Comparison of ENCODE assay signal across 10 cellular contexts in genomic region chr5:132776932-132777208, GRCh38. TPM values are rescaled to one million over a fixed set of nuclear protein-coding genes. Genes with fewer than 3 reads are reported as not detected.
A peak's percentile ranks its signal among the peaks of the same experiment; 100 is the strongest.
DNase-seq lines count a peak whose midpoint lies in the region; ATAC-seq and TF ChIP-seq lines count a peak whose summit lies in the region.
"Had no signal": no experiment of that assay in that cellular context is flagged by ENCODE, and none has a peak within 500 bp of the region (broad histone marks: within the 10 kb centered on the region; RNA-seq: fewer than 3 reads in every experiment).

No MANE protein-coding gene starts in this region.

- peak overlapping the region; percentile 81 for H3K4me2 ChIP-seq in PC-9

- TF ChIP-seq CTCF in GM12865 (IDR thresholded peaks at IDR 0.05; ENCODE audit: insufficient read depth, low read depth, low read length, missing control alignments) (no peak), PC-9 (conservative IDR thresholded peaks at IDR 0.05) (no peak), fibroblast of mammary gland (conservative IDR thresholded peaks at IDR 0.05; ENCODE audit: control insufficient read depth, insufficient read depth, low read depth, low read length) (no peak), sigmoid colon (IDR thresholded peaks at IDR 0.05) (no peak)

- no peak for TF ChIP-seq POLR2A in sigmoid colon (IDR thresholded peaks at IDR 0.05)

- H4K20me1 ChIP-seq in PC-9 (ENCODE audit: insufficient read depth) = no peaks in the 10 kb centered on the region

- H3K9me2 ChIP-seq in PC-9 (ENCODE audit: insufficient read depth) = no peaks in the 10 kb centered on the region

- H2AFZ ChIP-seq in PC-9 = peak overlapping the region; percentile 80

- H3K4me1 ChIP-seq in PC-9 (replicated peaks; ENCODE audit: insufficient read depth) (peaks cover 15% of the 10 kb centered on the region), sigmoid colon (peaks cover 0 to 44% (median 32%) of the 10 kb centered on the region in 4 donors)

- TF ChIP-seq EP300 in sigmoid colon (IDR thresholded peaks at IDR 0.05) = no peak

- peaks cover 7% of the 10 kb centered on the region; the same call in 1 of the 2 replicates for H3K79me2 ChIP-seq in PC-9 (ENCODE audit: low read depth)

- H3F3A ChIP-seq in PC-9 (ENCODE audit: insufficient read depth, low read depth) = 0 out of 2 replicates have a peak, but pooled peaks cover 5% of the 10 kb centered on the region

- no peak for ATAC-seq in GM21360 (IDR thresholded peaks at IDR 0.05; ENCODE audit: unreplicated experiment)

- DNase-seq in GM12865 (ENCODE audit: low read depth) = no peak
- no peak for DNase-seq in PC-9
- no peak for DNase-seq in fibroblast of mammary gland (ENCODE audit: low read depth)
- no peak for DNase-seq in sigmoid colon
- DNase-seq in posterior cingulate gyrus = no peak
- DNase-seq in activated CD4-positive, alpha-beta T cell treated with anti-CD3 and anti-CD28 coated beads, Interleukin-2, amount 50 U/mL, for 4 hours = no peak
- no peak for DNase-seq in 8988T

- H3K9me3 ChIP-seq in PC-9 (ENCODE audit: insufficient read depth, low read depth) (no peaks in the 10 kb centered on the region), sigmoid colon (no peaks in the 10 kb centered on the region)

- WGBS in sigmoid colon, 2 donors = 0 to 1% methylated on average over 41 of the region's 41 CpGs

- H3K27ac ChIP-seq in PC-9 (no peak overlapping the region), sigmoid colon (peak overlapping the region; percentile 75 to 82 (median 78))

- H3K27me3 ChIP-seq in PC-9 (ENCODE audit: insufficient read depth, low read depth) = no peaks in the 10 kb centered on the region; the same call in 1 of the 2 replicates
- no peaks in the 10 kb centered on the region for H3K27me3 ChIP-seq in sigmoid colon

- CTCF ChIA-PET in PC-9 (lab: Charles Lee) = no interaction called here

- POLR2A ChIA-PET in PC-9 (lab: Charles Lee; ENCODE audit: unreplicated experiment) = no interaction called here

- BruUV-seq in PC-9 (replicated peaks; lab: Mats Ljungman, UMichigan) = no TSS peak

- peak overlapping the region; percentile 60 for H3K4me3 ChIP-seq in GM12865 (ENCODE audit: low read depth, low read length)
- peak overlapping the region; percentile 81 for H3K4me3 ChIP-seq in PC-9
- peak overlapping the region; percentile 76 for H3K4me3 ChIP-seq in fibroblast of mammary gland (ENCODE audit: control insufficient read depth, low read depth, low read length)
- H3K4me3 ChIP-seq in sigmoid colon = peak overlapping the region; percentile 68 to 79 (median 74)

- intact Hi-C loops in PC-9 (cut with micrococcal nuclease; ENCODE audit: unreplicated experiment) (no loop called here), sigmoid colon (cut with DNase I) (loop anchor here (2.0 to 5.0 kb wide), 3 partner anchors 40 to 280 kb away; partner anchors contain the start of gene KIF3A), posterior cingulate gyrus (cut with DNase I) (loop anchor here (5.0 kb wide), 1 partner anchor 35 kb away; the partner anchor contains the start of gene SOWAHA)

- no peaks in the 10 kb centered on the region for H3K36me3 ChIP-seq in PC-9 (ENCODE audit: low read depth)
- H3K36me3 ChIP-seq in sigmoid colon = no peaks in the 10 kb centered on the region

RNA-seq across cellular contexts. Expression of gene SEPTIN8, which starts 0.2 kb away (rescaled TPM):
- total RNA-seq in PC-9 (2021) (22.3 and 24.2 TPM in 2 replicates), sigmoid colon (10 to 100 TPM; 21.4 to 36.0 (median 30.9) TPM)
- 10 to 100 TPM; 19.2 to 38.0 (median 30.7) TPM for polyA plus RNA-seq in sigmoid colon

RNA-seq across cellular contexts. Expression of gene CCNI2, which starts 29.6 kb away (rescaled TPM):
- 1.2 and 1.7 TPM in 2 replicates for total RNA-seq in PC-9 (2021)
- 1 to 10 TPM in 1 of 4 donors, not detected in 3; 1.4 TPM for total RNA-seq in sigmoid colon
- polyA plus RNA-seq in sigmoid colon = 1 to 10 TPM; 1.8 to 5.3 (median 2.3) TPM
- total RNA-seq: mesenteric fat pad had no signal

RNA-seq across cellular contexts. Expression of gene SOWAHA, which starts 36.2 kb away (rescaled TPM):
- total RNA-seq in PC-9 (2021) = not detected in 2 replicates
- under 1 TPM in 2 of 4 donors, not detected in 2; 0.16 to 0.36 TPM for total RNA-seq in sigmoid colon
- polyA plus RNA-seq in sigmoid colon = 10 to 100 TPM in 2 of 3 donors, 1 to 10 TPM in 1; 8.0 to 33.8 (median 26.4) TPM
- total RNA-seq: mesenteric fat pad had no signal
- polyA plus RNA-seq: IgD-negative memory B cell had no signal

RNA-seq across cellular contexts. Expression of gene KIF3A, which starts 39.5 kb away (rescaled TPM):
- total RNA-seq in PC-9 (2021) = 10.1 and 15.2 TPM in 2 replicates
- 10 to 100 TPM in 2 of 4 donors, 1 to 10 TPM in 2; 7.1 to 19.9 (median 12.9) TPM for total RNA-seq in sigmoid colon
- 1 to 10 TPM; 1.2 to 2.7 (median 1.8) TPM for polyA plus RNA-seq in sigmoid colon

RNA-seq across cellular contexts. Expression of gene SHROOM1, which starts 53.6 kb away (rescaled TPM):
- 23.3 and 23.5 TPM in 2 replicates for total RNA-seq in PC-9 (2021)
- 10 to 100 TPM in 1 of 4 donors, 1 to 10 TPM in 3; 4.2 to 20.0 (median 7.6) TPM for total RNA-seq in sigmoid colon
- polyA plus RNA-seq in sigmoid colon = 10 to 100 TPM; 22.4 to 25.1 (median 24.6) TPM
